Comparison of ENCODE assay signal across 8 cellular contexts in the genomic region with DNA sequence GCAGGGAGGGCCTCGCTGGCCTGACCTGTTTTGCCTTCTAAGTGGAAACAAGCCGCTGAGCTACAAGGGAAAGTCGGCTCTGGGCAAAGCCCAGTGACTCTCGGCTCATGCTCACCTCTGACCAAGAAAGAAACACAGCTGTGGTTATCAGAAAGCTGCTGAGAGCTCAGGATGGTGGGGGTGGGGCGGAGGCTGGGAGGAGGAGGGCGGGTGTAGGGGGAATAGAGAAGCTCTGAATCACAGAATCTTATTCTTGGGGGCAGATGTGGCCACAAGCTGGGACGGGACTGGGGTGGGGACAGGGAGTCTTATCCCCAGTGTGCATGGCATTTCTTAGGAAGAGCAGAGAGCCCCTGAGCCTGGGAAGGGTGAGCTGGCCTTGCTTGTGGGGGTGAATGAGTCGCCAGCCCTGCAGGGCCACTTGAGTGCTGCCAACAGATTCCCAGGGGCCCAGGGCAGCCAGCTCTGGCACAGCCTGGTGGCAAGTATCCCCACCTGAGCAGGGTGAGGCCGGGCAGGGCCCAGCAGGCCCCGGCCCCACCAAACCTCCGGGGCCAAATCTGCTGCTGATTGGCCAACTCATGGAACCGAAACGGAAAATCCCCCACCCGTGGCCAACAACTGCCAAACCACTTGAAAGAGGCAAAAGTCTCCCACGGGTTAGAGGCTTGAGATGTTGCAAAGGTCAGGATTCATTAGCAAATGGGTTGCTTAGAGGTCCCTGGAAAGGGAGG.
DNase-seq lines count a peak whose midpoint lies in the region; ATAC-seq and FAIRE-seq lines count a peak whose summit lies in the region.

No MANE protein-coding gene starts in this region.

- intact Hi-C loops in left cardiac atrium (cut with DNase I) = loop anchor here in 1 of 2 donors (1.0 kb wide), 1 partner anchor 33 kb away; no protein-coding TSS in a partner anchor

- DNase-seq in GM18507 (ENCODE audit: extremely low spot score, insufficient read length, low read depth) (peak; percentile 75), NCI-H82 treated with DMSO at 0.1 percent for 48 hours (lab: John Stamatoyannopoulos, UW; ENCODE audit: unreplicated experiment) (peak; percentile 75), left cardiac atrium (peak; percentile 64), smooth muscle cell of the brain vasculature (ENCODE audit: low read depth, low spot score) (peak; percentile 86), substantia nigra (lab: John Stamatoyannopoulos, UW) (no peak), superior temporal gyrus (ENCODE audit: extremely low spot score) (no peak)
- peak; percentile 52 for DNase-seq in activated T-helper 9 cell treated with anti-CD3 and anti-CD28 coated beads, Interleukin-2, amount 50 U/mL, for 16 hours (ENCODE audit: low read depth)

- ATAC-seq in HG02678 (IDR thresholded peaks at IDR 0.05; ENCODE audit: unreplicated experiment) = peak; percentile 75
- peak; percentile 85 to 92 for ATAC-seq in left cardiac atrium

- no peak overlapping the region for H3K27ac ChIP-seq in substantia nigra (ENCODE audit: low read depth, low read length, poor library complexity, severe bottlenecking)

- peak; percentile 97 for FAIRE-seq in GM18507 (lab: Jason Lieb, UNC)

Comparison
In these comparisons a context has a peak if more than half of its experiments do, and no peak if none do; other contexts are left out.
1. DNase-seq: peak in GM18507 (single experiment), NCI-H82 treated with DMSO at 0.1 percent for 48 hours (single experiment), activated T-helper 9 cell treated with anti-CD3 and anti-CD28 coated beads, Interleukin-2, amount 50 U/mL, for 16 hours (single experiment), left cardiac atrium (single experiment) and smooth muscle cell of the brain vasculature (single experiment); none in substantia nigra (0 of 49) and superior temporal gyrus (single experiment).